27 cellular contexts compared by ENCODE assay signal in genomic region chr14:90742709-90743108, GRCh38.
A peak's percentile ranks its signal among the peaks of the same experiment; 100 is the strongest.
DNase-seq lines count a peak whose midpoint lies in the region; ATAC-seq and TF ChIP-seq lines count a peak whose summit lies in the region.
"Had no signal": no experiment of that assay in that cellular context is flagged by ENCODE, and none has a peak within 500 bp of the region (broad histone marks: within the 10 kb centered on the region; RNA-seq: fewer than 3 reads in every experiment).

No MANE protein-coding gene starts in this region.

- peaks cover 0 to 7% of the 10 kb centered on the region in 2 donors for H3K36me3 ChIP-seq in gastroesophageal sphincter

- peaks cover 4 to 37% (median 8%) of the 10 kb centered on the region in 3 donors for H3K4me1 ChIP-seq in gastroesophageal sphincter

- peak overlapping the region; percentile 11 to 73 (median 73) for H3K27ac Mint-ChIP-seq in nephron
- H3K27ac Mint-ChIP-seq: activated B cell treated with CpG ODN at 0.5 μM for 24 hours; activated CD4-positive, alpha-beta memory T cell treated with anti-CD3 and anti-CD28 coated beads for 36 hours; activated naive CD8-positive, alpha-beta T cell treated with anti-CD3 and anti-CD28 coated beads for 36 hours; activated T-helper 2 cell treated with anti-CD3 and anti-CD28 coated beads, Interferon-gamma antibody, Interleukin-2, Interleukin-4, amounts not matched to agents 10 μg/mL and 5 μg/mL and 100 μg/mL, durations not matched to agents 14 hours and 24 hours and 36 hours; effector memory CD8-positive, alpha-beta T cell; type B pancreatic cell had no signal

- H3K9me3 Mint-ChIP-seq in nephron = peaks cover 7% of the 10 kb centered on the region
- H3K9me3 Mint-ChIP-seq: activated B cell treated with CpG ODN at 0.5 μM for 24 hours; activated CD4-positive, alpha-beta memory T cell treated with anti-CD3 and anti-CD28 coated beads for 36 hours; activated naive CD8-positive, alpha-beta T cell treated with anti-CD3 and anti-CD28 coated beads for 36 hours; activated T-helper 2 cell treated with anti-CD3 and anti-CD28 coated beads, Interferon-gamma antibody, Interleukin-2, Interleukin-4, amounts not matched to agents 10 μg/mL and 5 μg/mL and 100 μg/mL, durations not matched to agents 14 hours and 24 hours and 36 hours; effector memory CD8-positive, alpha-beta T cell; type B pancreatic cell had no signal

- no peaks in the 10 kb centered on the region for H3K27me3 ChIP-seq in gastroesophageal sphincter

- no peaks in the 10 kb centered on the region for H3K27me3 Mint-ChIP-seq in nephron (ENCODE audit: low read depth)
- H3K27me3 Mint-ChIP-seq: activated B cell treated with CpG ODN at 0.5 μM for 24 hours; activated CD4-positive, alpha-beta memory T cell treated with anti-CD3 and anti-CD28 coated beads for 36 hours; activated naive CD8-positive, alpha-beta T cell treated with anti-CD3 and anti-CD28 coated beads for 36 hours; type B pancreatic cell had no signal

- H3K9me3 ChIP-seq in gastroesophageal sphincter = no peaks in the 10 kb centered on the region

- peaks cover 19% of the 10 kb centered on the region for H3K4me1 Mint-ChIP-seq in nephron
- H3K4me1 Mint-ChIP-seq: activated B cell treated with CpG ODN at 0.5 μM for 24 hours; activated naive CD8-positive, alpha-beta T cell treated with anti-CD3 and anti-CD28 coated beads for 36 hours had no signal

- DNase-seq in D341Med (ENCODE audit: low spot score) (peak; percentile 4), substantia nigra (lab: John Stamatoyannopoulos, UW) (no peak), NCI-H2171 (lab: John Stamatoyannopoulos, UW) (no peak), sciatic nerve (ENCODE audit: low spot score) (no peak), cortex of kidney (lab: John Stamatoyannopoulos, UW) (no peak), NAMALWA (ENCODE audit: low spot score) (no peak)
- DNase-seq: activated B cell treated with CpG ODN at 0.5 μM for 24 hours; activated CD4-positive, alpha-beta memory T cell treated with anti-CD3 and anti-CD28 coated beads for 36 hours; activated CD8-positive, alpha-beta memory T cell treated with anti-CD3 and anti-CD28 coated beads, Interleukin-2, amount 50 U/mL, for 48 hours; activated naive CD8-positive, alpha-beta T cell treated with anti-CD3 and anti-CD28 coated beads for 36 hours; DMS79; effector memory CD8-positive, alpha-beta T cell; GF-D8; IMR-90; mammary epithelial cell; NCI-H1092 treated with DMSO at 0.1 percent for 48 hours; NCI-H2029; nucleus accumbens; OCI-M1; retina; stimulated activated CD4-positive, alpha-beta T cell treated with anti-CD3 and anti-CD28 coated beads, Interleukin-4, amount 100 ng/mL, for 4 hours; stimulated activated naive CD4-positive, alpha-beta T cell; T-helper 9 cell had no signal

- TF ChIP-seq CTCF in gastroesophageal sphincter (IDR thresholded peaks at IDR 0.05) (no peak), nephron (IDR thresholded peaks at IDR 0.05; ENCODE audit: unreplicated experiment in 3 of 3) (no peak)

- TF ChIP-seq EP300 in gastroesophageal sphincter (IDR thresholded peaks at IDR 0.05) = no peak

- WGBS in gastroesophageal sphincter (ENCODE audit: low coverage in 1 of 2), 2 donors = 23 to 38% methylated on average over 4 to 5 of the region's 6 CpGs

- intact Hi-C loops in sciatic nerve (cut with DNase I) = no loop called here

- H3K4me3 ChIP-seq in gastroesophageal sphincter = no peak overlapping the region

- H3K27ac ChIP-seq in gastroesophageal sphincter (peak overlapping the region; percentile 29 to 65 (median 56)), substantia nigra (ENCODE audit: low read depth, low read length, poor library complexity, severe bottlenecking) (peak overlapping the region; percentile 1)

- TF ChIP-seq POLR2A in gastroesophageal sphincter (IDR thresholded peaks at IDR 0.05) = no peak

- H3K4me3 Mint-ChIP-seq in nephron = no peak overlapping the region
- H3K4me3 Mint-ChIP-seq: activated B cell treated with CpG ODN at 0.5 μM for 24 hours; activated CD4-positive, alpha-beta memory T cell treated with anti-CD3 and anti-CD28 coated beads for 36 hours; activated naive CD8-positive, alpha-beta T cell treated with anti-CD3 and anti-CD28 coated beads for 36 hours; effector memory CD8-positive, alpha-beta T cell; type B pancreatic cell had no signal

- H3K36me3 Mint-ChIP-seq in nephron (ENCODE audit: low read depth) = peaks cover 42% of the 10 kb centered on the region
- H3K36me3 Mint-ChIP-seq: activated CD4-positive, alpha-beta memory T cell treated with anti-CD3 and anti-CD28 coated beads for 36 hours; activated naive CD8-positive, alpha-beta T cell treated with anti-CD3 and anti-CD28 coated beads for 36 hours; type B pancreatic cell had no signal

- no peak for ATAC-seq in gastroesophageal sphincter
- no peak for ATAC-seq in sciatic nerve
- ATAC-seq: effector memory CD8-positive, alpha-beta T cell had no signal
